Comparison of ENCODE assay signal across 18 cellular contexts in genomic region chr1:152756872-152757271, GRCh38. TPM values are rescaled to one million over a fixed set of nuclear protein-coding genes. Genes with fewer than 3 reads are reported as not detected.
"Had no signal": no experiment of that assay in that cellular context is flagged by ENCODE, and none has a peak within 500 bp of the region (broad histone marks: within the 10 kb centered on the region; RNA-seq: fewer than 3 reads in every experiment).

No MANE protein-coding gene starts in this region.

- H3K27ac ChIP-seq: colonic mucosa, heart left ventricle, lower lobe of right lung had no signal

- H3K9me3 ChIP-seq: colonic mucosa, esophagus squamous epithelium, heart left ventricle, lower lobe of right lung had no signal

- H3K27me3 ChIP-seq: colonic mucosa had no signal

- ATAC-seq: activated CD8-positive, alpha-beta T cell treated with anti-CD3 and anti-CD28 coated beads for 36 hours; activated naive CD4-positive, alpha-beta T cell treated with anti-CD3 and anti-CD28 coated beads, Interleukin-2, amount 50 U/mL, for 72 hours; activated T-cell treated with anti-CD3 and anti-CD28 coated beads, Interleukin-2, amount 50 U/mL, for 72 hours; heart left ventricle; left cardiac atrium; lower lobe of right lung; WTC11 had no signal

- H3K36me3 ChIP-seq: colonic mucosa, esophagus squamous epithelium, heart left ventricle, lower lobe of right lung had no signal

- DNase-seq: activated CD4-positive, alpha-beta T cell treated with anti-CD3 and anti-CD28 coated beads for 48 hours; activated CD8-positive, alpha-beta T cell treated with anti-CD3 and anti-CD28 coated beads for 36 hours; activated gamma-delta T cell; activated T-cell treated with anti-CD3 and anti-CD28 coated beads, Interleukin-2, amount 50 U/mL, for 72 hours; colonic mucosa; esophagus squamous epithelium; foreskin melanocyte; heart left ventricle; immature natural killer cell; left cardiac atrium; lower lobe of right lung; naive B cell; retina; T-helper 2 cell had no signal

- H3K4me1 ChIP-seq: colonic mucosa, heart left ventricle, lower lobe of right lung had no signal

- H3K4me3 ChIP-seq: colonic mucosa, esophagus squamous epithelium, heart left ventricle, lower lobe of right lung had no signal

RNA-seq across cellular contexts. Expression of gene KPRP, which starts 1.0 kb away (rescaled TPM):
- total RNA-seq: activated CD8-positive, alpha-beta T cell treated with anti-CD3 and anti-CD28 coated beads for 36 hours; activated naive CD4-positive, alpha-beta T cell treated with anti-CD3 and anti-CD28 coated beads, Interleukin-2, amount 50 U/mL, for 72 hours; activated T-cell treated with anti-CD3 and anti-CD28 coated beads, Interleukin-2, amount 50 U/mL, for 72 hours; colonic mucosa; heart left ventricle; left cardiac atrium; lower lobe of right lung; urinary bladder; WTC11 had no signal
- polyA plus RNA-seq: heart left ventricle, immature natural killer cell, urinary bladder had no signal

RNA-seq across cellular contexts. Expression of gene LCE1F, which starts 18.1 kb away (rescaled TPM):
- total RNA-seq: activated CD8-positive, alpha-beta T cell treated with anti-CD3 and anti-CD28 coated beads for 36 hours; activated naive CD4-positive, alpha-beta T cell treated with anti-CD3 and anti-CD28 coated beads, Interleukin-2, amount 50 U/mL, for 72 hours; activated T-cell treated with anti-CD3 and anti-CD28 coated beads, Interleukin-2, amount 50 U/mL, for 72 hours; colonic mucosa; esophagus squamous epithelium; heart left ventricle; left cardiac atrium; lower lobe of right lung; urinary bladder; WTC11 had no signal
- polyA plus RNA-seq: heart left ventricle, immature natural killer cell, urinary bladder had no signal

RNA-seq across cellular contexts. Expression of gene LCE1E, which starts 29.2 kb away (rescaled TPM):
- total RNA-seq: activated CD8-positive, alpha-beta T cell treated with anti-CD3 and anti-CD28 coated beads for 36 hours; activated naive CD4-positive, alpha-beta T cell treated with anti-CD3 and anti-CD28 coated beads, Interleukin-2, amount 50 U/mL, for 72 hours; activated T-cell treated with anti-CD3 and anti-CD28 coated beads, Interleukin-2, amount 50 U/mL, for 72 hours; colonic mucosa; esophagus squamous epithelium; heart left ventricle; left cardiac atrium; lower lobe of right lung; urinary bladder; WTC11 had no signal
- polyA plus RNA-seq: heart left ventricle, immature natural killer cell had no signal

RNA-seq across cellular contexts. Expression of gene LCE1D, which starts 39.6 kb away (rescaled TPM):
- total RNA-seq: activated CD8-positive, alpha-beta T cell treated with anti-CD3 and anti-CD28 coated beads for 36 hours; activated naive CD4-positive, alpha-beta T cell treated with anti-CD3 and anti-CD28 coated beads, Interleukin-2, amount 50 U/mL, for 72 hours; activated T-cell treated with anti-CD3 and anti-CD28 coated beads, Interleukin-2, amount 50 U/mL, for 72 hours; colonic mucosa; esophagus squamous epithelium; heart left ventricle; left cardiac atrium; lower lobe of right lung; urinary bladder; WTC11 had no signal
- polyA plus RNA-seq: heart left ventricle, immature natural killer cell, urinary bladder had no signal

RNA-seq across cellular contexts. Expression of gene LCE4A, which starts 48.9 kb away (rescaled TPM):
- total RNA-seq: activated CD8-positive, alpha-beta T cell treated with anti-CD3 and anti-CD28 coated beads for 36 hours; activated naive CD4-positive, alpha-beta T cell treated with anti-CD3 and anti-CD28 coated beads, Interleukin-2, amount 50 U/mL, for 72 hours; activated T-cell treated with anti-CD3 and anti-CD28 coated beads, Interleukin-2, amount 50 U/mL, for 72 hours; colonic mucosa; esophagus squamous epithelium; heart left ventricle; left cardiac atrium; lower lobe of right lung; urinary bladder; WTC11 had no signal
- polyA plus RNA-seq: heart left ventricle, immature natural killer cell, thymus, urinary bladder had no signal
